Comparison of ENCODE assay signal across 19 cellular contexts in genomic region chr15:89628301-89628700, GRCh38. TPM values are rescaled to one million over a fixed set of nuclear protein-coding genes. Genes with fewer than 3 reads are reported as not detected.
DNase-seq lines count a peak whose midpoint lies in the region; ATAC-seq, FAIRE-seq and TF ChIP-seq lines count a peak whose summit lies in the region.
"Had no signal": no experiment of that assay in that cellular context is flagged by ENCODE, and none has a peak within 500 bp of the region (broad histone marks: within the 10 kb centered on the region; RNA-seq: fewer than 3 reads in every experiment).

No MANE protein-coding gene starts in this region.

- H2AFZ ChIP-seq in H1 (ENCODE audit: low read length): no peak overlapping the region

- TF ChIP-seq CTCF in GM20000 (IDR thresholded peaks at IDR 0.05; ENCODE audit: extremely low read depth, missing control alignments) (no peak), H1 (IDR thresholded peaks at IDR 0.05; ENCODE audit: control extremely low read depth in 1 of 3, insufficient read depth in 1 of 3, low read depth in 1 of 3, low read length in 3 of 3) (no peak)

- no peaks in the 10 kb centered on the region for H3K4me1 ChIP-seq in H1 (replicated peaks in 1 of 4; ENCODE audit: control insufficient read depth in 3 of 4, insufficient read depth in 4 of 4, low read length in 3 of 4)

- H2BK120ac ChIP-seq in H1 (replicated peaks; ENCODE audit: low read depth, low read length): no peak overlapping the region

- H2BK12ac ChIP-seq in H1 (ENCODE audit: low read depth, low read length): no peak overlapping the region

- no peak overlapping the region for H3K14ac ChIP-seq in H1 (ENCODE audit: insufficient read length)

- no peaks in the 10 kb centered on the region for H3K23me2 ChIP-seq in H1 (ENCODE audit: low read depth, low read length)

- H2BK20ac ChIP-seq in H1 (ENCODE audit: low read length): no peak overlapping the region

- peak overlapping the region; percentile 41; the same call in 1 of the 2 replicates for H4K8ac ChIP-seq in H1 (ENCODE audit: extremely low read depth, insufficient read depth, low read length)

- peaks cover 3% of the 10 kb centered on the region; the same call in 1 of the 2 replicates for H3K79me1 ChIP-seq in H1 (ENCODE audit: low read depth, low read length)

- H3K27me3 ChIP-seq in H1 (replicated peaks in 1 of 4; ENCODE audit: control insufficient read depth in 3 of 4, extremely low read depth in 1 of 4, insufficient read depth in 3 of 4, low read length in 3 of 4): no peaks in the 10 kb centered on the region; a peak in 1 of 7 replicates

- no peak for ATAC-seq in stimulated activated memory B cell treated with anti-CD40 and anti-IgM and Interleukin-4, amounts not matched to agents 10 μg/mL and 1 μg/mL and 100 μg/mL, for 72 hours
- ATAC-seq in HG03097 (IDR thresholded peaks at IDR 0.05; ENCODE audit: low FRiP score, unreplicated experiment) (no peak), GM21825 (IDR thresholded peaks at IDR 0.05; ENCODE audit: unreplicated experiment) (no peak)
- ATAC-seq: HCT116 had no signal

- peaks cover 56 to 100% (median 90%) of the 10 kb centered on the region in 4 experiments for H3K36me3 ChIP-seq in H1 (ENCODE audit: control insufficient read depth in 2 of 4, insufficient read depth in 4 of 4, low read length in 3 of 4)

- no peak overlapping the region for H3K9ac ChIP-seq in H1 (replicated peaks in 1 of 4; ENCODE audit: extremely low read depth in 1 of 4, low read depth in 3 of 4, low read length in 3 of 4)

- TF ChIP-seq POLR2A in H1 (IDR thresholded peaks at IDR 0.05; ENCODE audit: control extremely low read depth in 1 of 2, low read depth in 2 of 2, low read length in 2 of 2): no peak; a peak in 1 of 3 replicates

- H4K5ac ChIP-seq in H1 (ENCODE audit: insufficient read length, low read depth, low read length): no peak overlapping the region

- H4K91ac ChIP-seq in H1 (replicated peaks; ENCODE audit: insufficient read length, low read length): no peak overlapping the region

- H3K4me3 ChIP-seq in H1 (ENCODE audit: extremely low read depth in 1 of 4, insufficient read depth in 2 of 4, low read depth in 3 of 4, low read length in 4 of 4): no peak overlapping the region

- no peak for FAIRE-seq in H1 (lab: Jason Lieb, UNC)
- FAIRE-seq: D721Med, HTR-8/SVneo had no signal

- TF ChIP-seq RAD21 in H1 (IDR thresholded peaks at IDR 0.05 in 1 of 2, conservative IDR thresholded peaks at IDR 0.05 in 1 of 2; ENCODE audit: low read depth in 2 of 2, low read length in 2 of 2): no peak

- H3K27me3 Mint-ChIP-seq in stimulated activated memory B cell treated with anti-CD40 and anti-IgM and Interleukin-4, amounts not matched to agents 10 μg/mL and 1 μg/mL and 100 μg/mL, for 72 hours: no peaks in the 10 kb centered on the region
- H3K27me3 Mint-ChIP-seq: CD4-positive, alpha-beta T cell had no signal

- no peak overlapping the region for H3K23ac ChIP-seq in H1 (ENCODE audit: insufficient read length)

- H2AK5ac ChIP-seq in H1 (ENCODE audit: low read depth, low read length): no peak overlapping the region

- H3K56ac ChIP-seq in H1 (replicated peaks; ENCODE audit: insufficient read length, low read depth, low read length): no peak overlapping the region

- H3K4me2 ChIP-seq in H1 (ENCODE audit: insufficient read depth in 1 of 2, low read depth in 2 of 2, low read length in 2 of 2): no peak overlapping the region

- POLR2A ChIA-PET in H1 (lab: Charles Lee; ENCODE audit: partially characterized antibody): interaction anchor here (1.0 kb wide), 1 partner anchor 13 kb away, joined by 4 read pairs; no protein-coding TSS in a partner anchor

- peaks cover 6 to 31% of the 10 kb centered on the region in 2 experiments for H4K20me1 ChIP-seq in H1 (replicated peaks in 1 of 2; ENCODE audit: control insufficient read depth in 1 of 2, insufficient read depth in 2 of 2, low read length in 2 of 2)

- 98% methylated on average over 13 of the region's 21 CpGs; no CpG with 5 or more reads in 1 of the 2 experiments for WGBS in H1 (ENCODE audit: extremely low coverage in 1 of 2, insufficient coverage in 1 of 2, insufficient read length in 1 of 2, insufficient replicate concordance in 2 of 2, low coverage in 1 of 2, low lambda C conversion rate in 2 of 2, missing lambda C conversion rate in 1 of 2), 2 experiments

- H3K27ac ChIP-seq in H1 (ENCODE audit: low read depth, low read length): peak overlapping the region; percentile 42; the same call in 1 of the 2 replicates

- H3K4me1 Mint-ChIP-seq in stimulated activated memory B cell treated with anti-CD40 and anti-IgM and Interleukin-4, amounts not matched to agents 10 μg/mL and 1 μg/mL and 100 μg/mL, for 72 hours: peaks cover 5% of the 10 kb centered on the region

- DNase-seq in activated CD8-positive, alpha-beta memory T cell treated with anti-CD3 and anti-CD28 coated beads for 24 hours: peak; percentile 45
- DNase-seq in activated CD8-positive, alpha-beta memory T cell treated with anti-CD3 and anti-CD28 coated beads, Interleukin-2, amount 50 U/mL, for 4 hours: no peak
- DNase-seq in GM20000 (ENCODE audit: low spot score): peak; percentile 18
- DNase-seq in H1 (ENCODE audit: low read depth in 1 of 2, low spot score in 2 of 2): no peak
- DNase-seq in stimulated activated naive CD4-positive, alpha-beta T cell treated with Interleukin-2 at 50 U/mL for 16 hours (lab: John Stamatoyannopoulos, UW): no peak
- DNase-seq: CD4-positive, alpha-beta T cell; KG1; NCI-H1092; NCI-H1694; NCI-H69; NK-92 treated with Interleukin-12 subunit alpha and Interleukin-12 subunit beta, amount 100 ng/mL, for 24 hours had no signal

- no peak overlapping the region for H2BK5ac ChIP-seq in H1 (ENCODE audit: low read depth, low read length)

- CTCF ChIA-PET in H1 (lab: Charles Lee; ENCODE audit: partially characterized antibody): interaction anchor here (0.7 kb wide), 1 partner anchor 18 kb away, joined by 3 read pairs; no protein-coding TSS in a partner anchor

- H3K9me3 ChIP-seq in H1 (ENCODE audit: insufficient read depth in 2 of 2, low read depth in 1 of 2, low read length in 1 of 2): peaks cover 3 to 23% of the 10 kb centered on the region in 2 experiments; a peak in 3 of 4 replicates

- no peak overlapping the region for H3K4ac ChIP-seq in H1 (replicated peaks; ENCODE audit: insufficient read length, low read depth, low read length)

- peak overlapping the region; percentile 51 for H3K27ac Mint-ChIP-seq in stimulated activated memory B cell treated with anti-CD40 and anti-IgM and Interleukin-4, amounts not matched to agents 10 μg/mL and 1 μg/mL and 100 μg/mL, for 72 hours
- H3K27ac Mint-ChIP-seq: CD4-positive, alpha-beta T cell had no signal

- H3K9me3 Mint-ChIP-seq in stimulated activated memory B cell treated with anti-CD40 and anti-IgM and Interleukin-4, amounts not matched to agents 10 μg/mL and 1 μg/mL and 100 μg/mL, for 72 hours: no peaks in the 10 kb centered on the region
- H3K9me3 Mint-ChIP-seq: CD4-positive, alpha-beta T cell had no signal

- H3K36me3 Mint-ChIP-seq in stimulated activated memory B cell treated with anti-CD40 and anti-IgM and Interleukin-4, amounts not matched to agents 10 μg/mL and 1 μg/mL and 100 μg/mL, for 72 hours: peaks cover 14% of the 10 kb centered on the region

- no peak for TF ChIP-seq EP300 in H1 (IDR thresholded peaks at IDR 0.05; ENCODE audit: borderline replicate concordance in 1 of 2, low read depth in 2 of 2, low read length in 2 of 2)

- H2BK15ac ChIP-seq in H1 (ENCODE audit: low read length): no peak overlapping the region

- no peak overlapping the region for H3K4me3 Mint-ChIP-seq in stimulated activated memory B cell treated with anti-CD40 and anti-IgM and Interleukin-4, amounts not matched to agents 10 μg/mL and 1 μg/mL and 100 μg/mL, for 72 hours
- H3K4me3 Mint-ChIP-seq: CD4-positive, alpha-beta T cell had no signal

- H3K79me2 ChIP-seq in H1 (ENCODE audit: control insufficient read depth in 1 of 2, insufficient read depth in 2 of 2, low read length in 2 of 2): no peaks in the 10 kb centered on the region

- H3K18ac ChIP-seq in H1 (ENCODE audit: extremely low read depth, low read length): no peak overlapping the region

TF ChIP-seq in H1, 55 proteins besides CTCF, POLR2A, EP300 and RAD21 (continues in another document):
- no peak for TF ChIP-seq CHD1 (IDR thresholded peaks at IDR 0.05; ENCODE audit: low read depth, low read length)
- TF ChIP-seq SIN3A (conservative IDR thresholded peaks at IDR 0.05 in 1 of 2, IDR thresholded peaks at IDR 0.05 in 1 of 2; ENCODE audit: low read depth in 1 of 2, low read length in 2 of 2): no peak
- TF ChIP-seq CTBP2 (IDR thresholded peaks at IDR 0.05; ENCODE audit: borderline replicate concordance, insufficient read depth, insufficient read length, low read length): no peak

RNA-seq across cellular contexts. Expression of gene KIF7, which starts 27.0 kb away (rescaled TPM):
- 14.0 TPM in 2 replicates for total RNA-seq in H1 (2021; fragmentation: NEBNext Ultra II Directional; extraction: Animal tissue kit (Norgen Biotek cat#: 25700))
- polyA plus RNA-seq in H1 (2011; rRNA removed): 4.9 and 7.0 TPM in 2 replicates
- 9.8 TPM for polyA plus RNA-seq in H1 (2011; cell fraction: cytosol; rRNA removed)
- 18.2 TPM for polyA plus RNA-seq in H1 (2011; cell fraction: nucleus; rRNA removed)
- 7.0 to 13.1 TPM (median 12.5 TPM) in 4 replicates for polyA plus RNA-seq in H1 (2012, experiment 1 of 2)
- polyA plus RNA-seq in H1 (2012, experiment 2 of 2): 3.4 TPM
- 6.0 TPM for polyA plus RNA-seq in H1 (2013, experiment 1 of 2)
- polyA plus RNA-seq in H1 (2013, experiment 2 of 2): 5.6 TPM
- polyA minus RNA-seq in H1 (2011; rRNA and poly(A)+ RNA removed): 3.9 and 4.4 TPM in 2 replicates
- polyA minus RNA-seq in H1 (2011; cell fraction: cytosol; rRNA and poly(A)+ RNA removed): 7.1 TPM
- polyA minus RNA-seq in H1 (2011; cell fraction: nucleus; rRNA and poly(A)+ RNA removed): 8.6 TPM

RNA-seq across cellular contexts. Expression of gene PLIN1, which starts 50.9 kb away (rescaled TPM):
- total RNA-seq in H1 (2021; fragmentation: NEBNext Ultra II Directional; extraction: Animal tissue kit (Norgen Biotek cat#: 25700)): 0.11 TPM in 1 of 2 replicates, not detected in the other
- 0.33 and 0.41 TPM in 2 replicates for polyA plus RNA-seq in H1 (2011; rRNA removed)
- polyA plus RNA-seq in H1 (2011; cell fraction: cytosol; rRNA removed): 0.32 TPM
- 0.86 TPM for polyA plus RNA-seq in H1 (2011; cell fraction: nucleus; rRNA removed)
- 0.11 to 0.16 TPM (median 0.15 TPM) in 3 of 4 replicates, not detected in the other for polyA plus RNA-seq in H1 (2012, experiment 1 of 2)
- 0.08 TPM for polyA plus RNA-seq in H1 (2012, experiment 2 of 2)
- 0.08 TPM for polyA plus RNA-seq in H1 (2013, experiment 1 of 2)
- 0.15 TPM for polyA plus RNA-seq in H1 (2013, experiment 2 of 2)
- polyA minus RNA-seq in H1 (2011; rRNA and poly(A)+ RNA removed): 0.06 TPM in 1 of 2 replicates, not detected in the other
- polyA minus RNA-seq in H1 (2011; cell fraction: cytosol; rRNA and poly(A)+ RNA removed): not detected
- polyA minus RNA-seq in H1 (2011; cell fraction: nucleus; rRNA and poly(A)+ RNA removed): not detected
- total RNA-seq: A172, SK-MEL-5 had no signal

RNA-seq across cellular contexts. Expression of gene TICRR, which starts 53.0 kb away (rescaled TPM):
- 34.8 and 37.3 TPM in 2 replicates for total RNA-seq in H1 (2021; fragmentation: NEBNext Ultra II Directional; extraction: Animal tissue kit (Norgen Biotek cat#: 25700))
- 13.1 and 15.9 TPM in 2 replicates for polyA plus RNA-seq in H1 (2011; rRNA removed)
- polyA plus RNA-seq in H1 (2011; cell fraction: cytosol; rRNA removed): 11.5 TPM
- polyA plus RNA-seq in H1 (2011; cell fraction: nucleus; rRNA removed): 33.1 TPM
- polyA plus RNA-seq in H1 (2012, experiment 1 of 2): 20.9 to 25.2 TPM (median 21.8 TPM) in 4 replicates
- polyA plus RNA-seq in H1 (2012, experiment 2 of 2): 7.1 TPM
- polyA plus RNA-seq in H1 (2013, experiment 1 of 2): 16.6 TPM
- 15.2 TPM for polyA plus RNA-seq in H1 (2013, experiment 2 of 2)
- 40.4 and 45.5 TPM in 2 replicates for polyA minus RNA-seq in H1 (2011; rRNA and poly(A)+ RNA removed)
- 20.3 TPM for polyA minus RNA-seq in H1 (2011; cell fraction: cytosol; rRNA and poly(A)+ RNA removed)
- 49.5 TPM for polyA minus RNA-seq in H1 (2011; cell fraction: nucleus; rRNA and poly(A)+ RNA removed)

Comparison
In these comparisons a context has a peak if more than half of its experiments do, and no peak if none do; other contexts are left out.
1. DNase-seq: peak in activated CD8-positive, alpha-beta memory T cell treated with anti-CD3 and anti-CD28 coated beads for 24 hours (single experiment) and GM20000 (single experiment); none in activated CD8-positive, alpha-beta memory T cell treated with anti-CD3 and anti-CD28 coated beads, Interleukin-2, amount 50 U/mL, for 4 hours (single experiment), H1 (0 of 2) and stimulated activated naive CD4-positive, alpha-beta T cell treated with Interleukin-2 at 50 U/mL for 16 hours (single experiment).